In the genomic region with DNA sequence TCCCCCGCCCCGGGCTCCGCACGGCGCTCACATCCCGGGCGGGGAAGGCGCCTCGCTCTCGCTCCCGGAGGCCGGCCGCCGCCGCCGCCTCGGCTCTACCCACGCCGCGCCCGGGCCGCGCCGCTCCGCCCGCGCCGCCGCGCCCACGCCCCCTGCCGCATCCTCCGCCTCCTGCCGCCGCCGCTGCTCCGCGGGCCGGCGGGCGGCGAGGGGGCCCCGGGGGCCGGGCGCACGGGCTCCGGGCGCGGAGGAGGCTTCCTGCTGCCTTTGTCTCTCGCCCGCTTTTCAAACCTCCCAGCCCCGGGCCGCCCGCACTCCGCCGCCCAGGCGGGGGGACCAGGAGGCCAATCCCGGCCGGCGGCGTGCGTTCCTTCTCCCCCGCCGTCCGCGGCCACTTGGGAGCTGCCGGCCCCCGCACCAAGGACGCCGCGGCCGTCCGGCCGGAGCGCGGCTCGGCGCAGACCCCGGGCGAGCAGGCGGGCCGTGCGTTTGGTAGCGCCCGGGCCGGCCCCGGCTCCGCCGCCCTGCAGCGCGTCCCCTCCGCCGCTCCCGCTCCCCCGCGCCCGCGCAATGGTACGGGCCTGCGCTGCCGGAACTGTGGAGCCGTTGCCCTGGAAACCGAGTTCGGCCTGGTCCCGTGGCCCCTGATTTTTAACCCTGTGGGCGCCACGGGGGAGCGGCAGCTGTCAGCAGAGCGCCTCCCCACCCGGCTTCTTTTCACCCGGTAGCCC, we compare ENCODE assay signal across 8 cellular contexts. TPM values are rescaled to one million over a fixed set of nuclear protein-coding genes. Genes with fewer than 3 reads are reported as not detected.
DNase-seq lines count a peak whose midpoint lies in the region; ATAC-seq, FAIRE-seq and TF ChIP-seq lines count a peak whose summit lies in the region.

Gene FBXL14 (minus strand): TSS at position 287 of the 731 bp plus-strand sequence. CDS start 515 bp downstream, outside the sequence.

- intact Hi-C loops in natural killer cell (cut with micrococcal nuclease) = loop anchor here (5.0 kb wide), 2 partner anchors 602 to 842 kb away; partner anchors contain the start of genes ERC1 and WNK1

- DNase-seq in DMS53 treated with DMSO at 0.1 percent for 48 hours (lab: John Stamatoyannopoulos, UW; ENCODE audit: unreplicated experiment) = peak; percentile 91
- peak; percentile 79 for DNase-seq in KG1 (lab: John Stamatoyannopoulos, UW)
- peak; percentile 63 for DNase-seq in RCC 7860 (ENCODE audit: low spot score)
- DNase-seq in activated T-helper 1 cell treated with anti-CD3 and anti-CD28 coated beads, Interleukin-2, amount 50 U/mL, for 16 hours (ENCODE audit: low read depth in 1 of 2, low spot score in 1 of 2) = peak; percentile 80 to 83
- peak; percentile 73 for DNase-seq in fibroblast of mammary gland (ENCODE audit: low read depth)
- peak; percentile 89 for DNase-seq in natural killer cell
- peak; percentile 83 to 92 (median 86) for DNase-seq in stimulated activated naive CD4-positive, alpha-beta T cell (lab: John Stamatoyannopoulos, UW)

- TF ChIP-seq CTCF in fibroblast of mammary gland (conservative IDR thresholded peaks at IDR 0.05; ENCODE audit: control insufficient read depth, insufficient read depth, low read depth, low read length) (no peak), natural killer cell (IDR thresholded peaks at IDR 0.05) (no peak)

- no peak for FAIRE-seq in RCC 7860 (lab: Jason Lieb, UNC)

- peak within 1 kb of the TSS; percentile 64 for H3K4me3 ChIP-seq in fibroblast of mammary gland (ENCODE audit: control insufficient read depth, low read depth, low read length)

- peak within 1 kb of the TSS; percentile 95 to 98 for H3K27ac Mint-ChIP-seq in natural killer cell

- H3K4me3 Mint-ChIP-seq in natural killer cell = peak within 1 kb of the TSS; percentile 95

- H3K9me3 Mint-ChIP-seq in natural killer cell = no peaks in the 10 kb centered on the region

- no peaks in the 10 kb centered on the region for H3K36me3 Mint-ChIP-seq in natural killer cell

- ATAC-seq in GM21717 (IDR thresholded peaks at IDR 0.05; ENCODE audit: unreplicated experiment) = peak; percentile 45
- ATAC-seq in natural killer cell = peak; percentile 75 to 87 (median 79)

- no peaks in the 10 kb centered on the region for H3K27me3 Mint-ChIP-seq in natural killer cell (ENCODE audit: low read depth in 2 of 2)

- H3K4me1 Mint-ChIP-seq in natural killer cell = peaks cover 48 to 57% of the 10 kb centered on the region in 2 donors

RNA-seq across cellular contexts. Expression of gene FBXL14, which starts in this region (rescaled TPM):
- 10 to 100 TPM; 18.7 to 24.9 (median 22.8) TPM for total RNA-seq in natural killer cell

Comparison
In these comparisons a context has a peak if more than half of its experiments do, and no peak if none do; other contexts are left out.
1. Peak in every context shown above with its lines: DNase-seq, ATAC-seq and H3K4me3 ChIP-seq.